ENCODE assay signal across 29 cellular contexts in the genomic region with DNA sequence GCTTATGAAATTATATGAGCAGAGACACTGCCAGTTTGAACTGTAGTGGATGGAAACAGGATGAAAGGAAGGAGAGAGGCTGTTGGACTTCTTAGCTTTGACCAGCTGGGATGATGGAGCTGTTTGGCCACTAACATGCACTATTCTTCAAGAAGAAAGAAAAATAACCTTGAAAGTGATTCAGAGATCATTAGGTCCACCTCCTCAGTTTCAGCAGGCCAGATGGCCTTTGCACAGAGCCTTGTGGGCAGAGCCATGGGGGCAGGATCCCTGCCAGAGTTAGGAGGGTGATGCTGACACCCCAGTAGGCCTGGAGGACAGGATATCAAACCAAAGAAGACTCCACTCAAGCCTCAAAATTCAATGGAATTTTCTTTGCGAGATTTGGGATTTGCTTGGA.
"Had no signal": no experiment of that assay in that cellular context is flagged by ENCODE, and none has a peak within 500 bp of the region (broad histone marks: within the 10 kb centered on the region; RNA-seq: fewer than 3 reads in every experiment).

No MANE protein-coding gene starts in this region.

- ATAC-seq: activated CD4-positive, CD25-positive, alpha-beta regulatory T cell treated with anti-CD3 and anti-CD28 coated beads, Interleukin-2, amount 50 U/mL, for 24 hours; effector memory CD8-positive, alpha-beta T cell; gastrocnemius medialis; left ventricle myocardium superior; natural killer cell; psoas muscle; stimulated activated effector memory CD8-positive, alpha-beta T cell treated with anti-CD3 and anti-CD28 coated beads, Interleukin-12 subunit alpha, Interleukin-12 subunit beta, amount 100 ng/mL, for 72 hours had no signal

- H3K4me3 Mint-ChIP-seq: activated naive CD8-positive, alpha-beta T cell treated with anti-CD3 and anti-CD28 coated beads, Interleukin-2, amount 10 ng/mL, durations not matched to agents 7 days and 5 days; effector memory CD8-positive, alpha-beta T cell; mesothelial cell of epicardium; natural killer cell; neural progenitor cell; stimulated activated effector memory CD8-positive, alpha-beta T cell treated with anti-CD3 and anti-CD28 coated beads, Interleukin-12 subunit alpha, Interleukin-12 subunit beta, amount 100 ng/mL, for 72 hours; stimulated activated naive CD8-positive, alpha-beta T cell treated with anti-CD3 and anti-CD28 coated beads, Interleukin-15, Interleukin-2, amounts not matched to agents 100 ng/mL and 50 ng/mL, for 24 hours had no signal

- H3K9me3 ChIP-seq: ascending aorta, gastrocnemius medialis, psoas muscle, right atrium auricular region, thoracic aorta had no signal

- H3K27me3 Mint-ChIP-seq: activated naive CD8-positive, alpha-beta T cell treated with anti-CD3 and anti-CD28 coated beads, Interleukin-2, amount 10 ng/mL, durations not matched to agents 7 days and 5 days; effector memory CD8-positive, alpha-beta T cell; stimulated activated naive CD8-positive, alpha-beta T cell treated with anti-CD3 and anti-CD28 coated beads, Interleukin-15, Interleukin-2, amounts not matched to agents 100 ng/mL and 50 ng/mL, for 24 hours had no signal

- DNase-seq: activated CD4-positive, alpha-beta T cell treated with anti-CD3 and anti-CD28 coated beads for 48 hours; activated CD4-positive, alpha-beta T cell treated with anti-CD3 and anti-CD28 coated beads, Interleukin-2, amount 50 U/mL, for 48 hours; activated CD8-positive, alpha-beta memory T cell treated with anti-CD3 and anti-CD28 coated beads for 24 hours; activated effector memory CD4-positive, alpha-beta T cell treated with Interleukin-2 at 50 U/mL for 16 hours; activated naive CD4-positive, alpha-beta T cell treated with Interleukin-2 at 50 U/mL for 16 hours; activated naive CD8-positive, alpha-beta T cell treated with anti-CD3 and anti-CD28 coated beads, Interleukin-2, amount 10 ng/mL, durations not matched to agents 7 days and 5 days; brain microvascular endothelial cell; dorsolateral prefrontal cortex; effector memory CD8-positive, alpha-beta T cell; erythroblast; gastrocnemius medialis; glutamatergic neuron; islet precursor cell; left ventricle myocardium superior; natural killer cell; occipital lobe; psoas muscle; stimulated activated CD4-positive, alpha-beta T cell treated with anti-CD3 and anti-CD28 coated beads, Interleukin-4, amount 100 ng/mL, for 1 hour had no signal

- H3K79me2 ChIP-seq: parathyroid adenoma had no signal

- H3K4me3 ChIP-seq: ascending aorta, coronary artery, dorsolateral prefrontal cortex, gastrocnemius medialis, neural progenitor cell, psoas muscle, right atrium auricular region, thoracic aorta had no signal

- H3K4me1 Mint-ChIP-seq: mesothelial cell of epicardium, natural killer cell had no signal

- H3K9ac ChIP-seq: neural progenitor cell, parathyroid adenoma had no signal

- H3K27ac Mint-ChIP-seq: activated naive CD8-positive, alpha-beta T cell treated with anti-CD3 and anti-CD28 coated beads, Interleukin-2, amount 10 ng/mL, durations not matched to agents 7 days and 5 days; effector memory CD8-positive, alpha-beta T cell; mesothelial cell of epicardium; natural killer cell; neural progenitor cell; stimulated activated effector memory CD8-positive, alpha-beta T cell treated with anti-CD3 and anti-CD28 coated beads, Interleukin-12 subunit alpha, Interleukin-12 subunit beta, amount 100 ng/mL, for 72 hours; stimulated activated naive CD8-positive, alpha-beta T cell treated with anti-CD3 and anti-CD28 coated beads, Interleukin-15, Interleukin-2, amounts not matched to agents 100 ng/mL and 50 ng/mL, for 24 hours had no signal

- H3K4me2 ChIP-seq: neural progenitor cell had no signal

- H3K27ac ChIP-seq: ascending aorta, brain microvascular endothelial cell, coronary artery, gastrocnemius medialis, neural progenitor cell, parathyroid adenoma, psoas muscle, right atrium auricular region, thoracic aorta, VCaP had no signal

- H2AFZ ChIP-seq: neural progenitor cell, parathyroid adenoma had no signal

- H3K36me3 ChIP-seq: brain microvascular endothelial cell, neural progenitor cell had no signal

- H3K4me1 ChIP-seq: ascending aorta, gastrocnemius medialis, neural progenitor cell, parathyroid adenoma, psoas muscle, right atrium auricular region had no signal

- H3K27me3 ChIP-seq: ascending aorta, brain microvascular endothelial cell, dorsolateral prefrontal cortex, gastrocnemius medialis, neural progenitor cell, right atrium auricular region had no signal

- H3K9me3 Mint-ChIP-seq: activated naive CD8-positive, alpha-beta T cell treated with anti-CD3 and anti-CD28 coated beads, Interleukin-2, amount 10 ng/mL, durations not matched to agents 7 days and 5 days; effector memory CD8-positive, alpha-beta T cell; mesothelial cell of epicardium; natural killer cell; neural progenitor cell; stimulated activated effector memory CD8-positive, alpha-beta T cell treated with anti-CD3 and anti-CD28 coated beads, Interleukin-12 subunit alpha, Interleukin-12 subunit beta, amount 100 ng/mL, for 72 hours; stimulated activated naive CD8-positive, alpha-beta T cell treated with anti-CD3 and anti-CD28 coated beads, Interleukin-15, Interleukin-2, amounts not matched to agents 100 ng/mL and 50 ng/mL, for 24 hours had no signal
